Comparison of ENCODE assay signal across 9 cellular contexts in the genomic region with DNA sequence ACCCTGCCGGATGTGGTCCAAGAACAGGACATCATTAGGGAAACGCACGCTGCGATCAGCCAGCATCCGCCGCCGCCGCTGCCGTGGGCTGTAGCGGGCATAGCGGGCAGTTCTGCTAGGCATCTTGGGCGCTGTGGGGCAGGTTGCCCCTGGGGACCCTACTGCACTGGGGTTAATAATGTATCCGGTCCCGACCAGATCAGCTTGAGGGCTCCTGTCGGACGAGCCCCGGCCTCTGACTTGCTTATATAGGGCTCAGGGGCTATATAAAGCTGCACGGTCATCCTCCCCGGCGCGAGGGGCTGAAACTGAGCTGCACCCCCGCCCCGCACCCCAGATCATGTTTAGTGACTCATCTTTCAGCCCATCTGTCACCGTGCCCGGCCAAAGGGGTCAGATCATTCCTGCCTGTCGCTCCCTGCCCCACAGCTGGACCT. TPM values are rescaled to one million over a fixed set of nuclear protein-coding genes. Genes with fewer than 3 reads are reported as not detected.
A peak's percentile ranks its signal among the peaks of the same experiment; 100 is the strongest.
DNase-seq lines count a peak whose midpoint lies in the region; ATAC-seq and TF ChIP-seq lines count a peak whose summit lies in the region.
"Had no signal": no experiment of that assay in that cellular context is flagged by ENCODE, and none has a peak within 500 bp of the region (broad histone marks: within the 10 kb centered on the region; RNA-seq: fewer than 3 reads in every experiment).

Gene PPP1R27 (minus strand): TSS at position 220 of the 437 bp plus-strand sequence. CDS start 97 bp downstream, at position 123.

- BruUV-seq in PC-3 (replicated peaks; lab: Mats Ljungman, UMichigan) = no TSS peak

- H2AFZ ChIP-seq in PC-3 (ENCODE audit: low read length) = no peak within 1 kb of the TSS

- H3K4me2 ChIP-seq in DOHH2 (ENCODE audit: low read length) (peak within 1 kb of the TSS; percentile 88), PC-3 (ENCODE audit: low read length) (peak within 1 kb of the TSS; percentile 97)

- DNase-seq in PC-3 (no peak), epithelial cell of prostate (ENCODE audit: low read depth, low spot score) (no peak), ovary (no peak), NCI-H446 treated with DMSO at 0.1 percent for 48 hours (lab: John Stamatoyannopoulos, UW) (no peak), amygdala (lab: John Stamatoyannopoulos, UW) (no peak)

- H3F3A ChIP-seq in DOHH2 (ENCODE audit: control insufficient read depth, insufficient read depth) (0 out of 2 replicates have a peak, but pooled peaks cover 2% of the 10 kb centered on the region), PC-3 (ENCODE audit: low read length, unreplicated experiment) (no peaks in the 10 kb centered on the region)

- H3K9ac ChIP-seq in PC-3 (ENCODE audit: low read length) = peak within 1 kb of the TSS; percentile 98

- H3K79me2 ChIP-seq in DOHH2 (ENCODE audit: control insufficient read depth, low read length) (peaks cover 24% of the 10 kb centered on the region), PC-3 (ENCODE audit: low read length) (peaks cover 19% of the 10 kb centered on the region; the same call in 1 of the 2 replicates)

- POLR2A ChIA-PET in PC-3 (lab: Charles Lee; ENCODE audit: unreplicated experiment) = no interaction called here

- TF ChIP-seq CTCF in DOHH2 (IDR thresholded peaks at IDR 0.05; ENCODE audit: low read depth, low read length, poor library complexity, severe bottlenecking) = no peak
- no peak for TF ChIP-seq CTCF in PC-3 (conservative IDR thresholded peaks at IDR 0.05; ENCODE audit: low read depth, low read length)
- TF ChIP-seq CTCF in ovary (IDR thresholded peaks at IDR 0.05) = no peak

- H3K36me3 ChIP-seq in DOHH2 (ENCODE audit: control insufficient read depth, low read length) (no peaks in the 10 kb centered on the region), PC-3 (ENCODE audit: low read depth, low read length) (no peaks in the 10 kb centered on the region), ovary (no peaks in the 10 kb centered on the region)

- peak within 1 kb of the TSS; percentile 82 for H3K4me3 ChIP-seq in DOHH2 (ENCODE audit: low read length)
- H3K4me3 ChIP-seq in PC-3 (ENCODE audit: low read length) = peak within 1 kb of the TSS; percentile 83
- H3K4me3 ChIP-seq in ovary = peak within 1 kb of the TSS; percentile 67

- no peaks in the 10 kb centered on the region for H3K27me3 ChIP-seq in DOHH2 (ENCODE audit: control insufficient read depth, low read length)
- no peaks in the 10 kb centered on the region for H3K27me3 ChIP-seq in PC-3 (ENCODE audit: low read length)
- H3K27me3 ChIP-seq in ovary = no peaks in the 10 kb centered on the region

- CTCF ChIA-PET in PC-3 (lab: Charles Lee) = no interaction called here

- 88 to 94% (median 89%) methylated on average over 17 to 26 of the region's 26 CpGs for WGBS in ovary, 3 donors

- H3K27ac ChIP-seq in DOHH2 (ENCODE audit: low read depth, low read length) = peak within 1 kb of the TSS; percentile 47; the same call in 1 of the 2 replicates
- no peak within 1 kb of the TSS for H3K27ac ChIP-seq in PC-3 (ENCODE audit: low read length)
- peak within 1 kb of the TSS; percentile 83 for H3K27ac ChIP-seq in epithelial cell of prostate
- no peak within 1 kb of the TSS for H3K27ac ChIP-seq in ovary

- H3K9me3 ChIP-seq in DOHH2 (ENCODE audit: control insufficient read depth, insufficient read depth, low read length) (no peaks in the 10 kb centered on the region), PC-3 (ENCODE audit: low read length) (no peaks in the 10 kb centered on the region), ovary (no peaks in the 10 kb centered on the region)

- H3K4me1 ChIP-seq in DOHH2 (ENCODE audit: control insufficient read depth, low read length) (peaks cover 23% of the 10 kb centered on the region), PC-3 (ENCODE audit: insufficient read depth, low read length) (peaks cover 21% of the 10 kb centered on the region), ovary (ENCODE audit: insufficient read depth) (peaks cover 16% of the 10 kb centered on the region)

- no peak for TF ChIP-seq POLR2A in ovary (IDR thresholded peaks at IDR 0.05)

- ATAC-seq in PC-3 = no peak
- no peak for ATAC-seq in HG03460 (IDR thresholded peaks at IDR 0.05; ENCODE audit: unreplicated experiment)
- no peak for ATAC-seq in HG03025 (IDR thresholded peaks at IDR 0.05; ENCODE audit: low FRiP score, unreplicated experiment)

- TF ChIP-seq EP300 in ovary (IDR thresholded peaks at IDR 0.05) = no peak

- H3K9me2 ChIP-seq in DOHH2 (replicated peaks; ENCODE audit: control insufficient read depth, low read length) (no peaks in the 10 kb centered on the region), PC-3 (replicated peaks; ENCODE audit: low read length) (no peaks in the 10 kb centered on the region)

- intact Hi-C loops in PC-3 (cut with micrococcal nuclease) (no loop called here), ovary (cut with DNase I) (no loop called here)

- H4K20me1 ChIP-seq in DOHH2 (ENCODE audit: control insufficient read depth, insufficient read depth, low read depth, low read length) (no peaks in the 10 kb centered on the region), PC-3 (ENCODE audit: low read length) (no peaks in the 10 kb centered on the region)

RNA-seq across cellular contexts. Expression of gene PPP1R27, which starts in this region (rescaled TPM):
- total RNA-seq in PC-3 (2014; rRNA removed) (not detected in 2 replicates), ovary (not detected)
- polyA plus RNA-seq in ovary = under 1 TPM in 1 of 2 donors, not detected in 1; 0.22 TPM
- total RNA-seq: T-helper 1 cell treated with Interleukin-12 subunit alpha and Interleukin-12 subunit beta and Interleukin-4 antibody, amounts not matched to agents 30 ng/mL and 1 ng/mL, for 36 hours had no signal

Comparison
In these comparisons a context has a peak if more than half of its experiments do, and no peak if none do; other contexts are left out.
1. H3K27ac ChIP-seq: peak in DOHH2 (single experiment) and epithelial cell of prostate (single experiment); none in PC-3 (single experiment) and ovary (0 of 2).
2. Peak in every context shown above with its lines, with median percentiles within 50 percentile points of each other: H3K4me3 ChIP-seq.